10 cellular contexts compared by ENCODE assay signal in the genomic region with DNA sequence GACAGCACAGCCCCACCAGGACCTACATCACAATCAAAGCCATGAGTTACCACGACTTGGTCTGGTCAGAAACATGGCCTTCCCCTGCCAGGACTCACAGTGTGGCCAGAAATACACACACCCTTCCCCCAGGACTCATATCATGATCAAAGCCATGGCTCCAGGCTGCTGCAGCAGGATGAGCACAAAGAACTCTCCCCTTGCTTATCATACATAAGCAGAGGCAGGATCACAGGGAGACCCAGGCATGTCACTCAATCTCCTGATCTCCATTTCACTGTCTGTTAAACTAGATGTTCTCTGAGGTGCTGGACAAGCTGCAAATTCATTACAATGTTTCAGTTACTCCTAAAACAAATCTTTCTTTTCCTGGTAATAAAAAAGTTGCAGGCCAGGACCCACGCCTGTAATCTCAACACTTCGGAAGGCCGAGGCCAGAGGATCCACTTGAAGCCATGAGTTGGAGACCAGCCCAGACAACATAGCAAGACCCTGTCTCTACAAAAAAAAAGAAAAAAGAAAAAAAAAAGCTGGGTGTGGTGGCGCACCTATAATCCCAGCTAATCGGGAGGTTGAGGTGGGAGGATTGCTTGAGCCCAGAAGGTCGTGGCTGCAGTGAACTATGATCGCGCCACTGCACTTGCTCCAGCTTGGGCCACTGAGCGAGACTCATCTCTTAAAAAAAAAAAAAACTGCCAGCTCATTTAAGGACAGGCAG. TPM values are rescaled to one million over a fixed set of nuclear protein-coding genes. Genes with fewer than 3 reads are reported as not detected.
DNase-seq lines count a peak whose midpoint lies in the region; ATAC-seq and TF ChIP-seq lines count a peak whose summit lies in the region.
"Had no signal": no experiment of that assay in that cellular context is flagged by ENCODE, and none has a peak within 500 bp of the region (broad histone marks: within the 10 kb centered on the region; RNA-seq: fewer than 3 reads in every experiment).

No MANE protein-coding gene starts in this region.

- peaks cover 5 to 22% (median 17%) of the 10 kb centered on the region in 4 donors for H3K4me1 Mint-ChIP-seq in CD4-positive, alpha-beta memory T cell
- peaks cover 50% of the 10 kb centered on the region for H3K4me1 Mint-ChIP-seq in activated T-helper 2 cell treated with anti-CD3 and anti-CD28 coated beads, Interferon-gamma antibody, Interleukin-2, Interleukin-4, amounts not matched to agents 10 μg/mL and 5 μg/mL and 100 μg/mL, durations not matched to agents 14 hours and 24 hours and 36 hours (ENCODE audit: low read depth)
- H3K4me1 Mint-ChIP-seq in naive thymus-derived CD8-positive, alpha-beta T cell: peaks cover 14 to 35% (median 23%) of the 10 kb centered on the region in 4 donors

- intact Hi-C loops in CD4-positive, alpha-beta memory T cell (cut with micrococcal nuclease): loop anchor here (5.0 kb wide), 1 partner anchor 363 kb away; no protein-coding TSS in a partner anchor
- intact Hi-C loops in activated T-helper 2 cell treated with anti-CD3 and anti-CD28 coated beads, Interferon-gamma antibody, Interleukin-2, Interleukin-4, amounts not matched to agents 10 μg/mL and 5 μg/mL and 100 μg/mL, durations not matched to agents 14 hours and 24 hours and 36 hours (cut with micrococcal nuclease): loop anchor here (5.0 to 10.0 kb wide), 2 partner anchors 38 to 311 kb away; partner anchors contain the start of gene ZNF589

- peak overlapping the region in 3 of 7 donors; percentile 65 to 89 (median 75) for H3K27ac Mint-ChIP-seq in CD4-positive, alpha-beta memory T cell
- peak overlapping the region; percentile 18 for H3K27ac Mint-ChIP-seq in activated T-helper 2 cell treated with anti-CD3 and anti-CD28 coated beads, Interferon-gamma antibody, Interleukin-2, Interleukin-4, amounts not matched to agents 10 μg/mL and 5 μg/mL and 100 μg/mL, durations not matched to agents 14 hours and 24 hours and 36 hours
- peak overlapping the region in 2 of 10 donors; percentile 48 to 67 for H3K27ac Mint-ChIP-seq in naive thymus-derived CD8-positive, alpha-beta T cell

- H3K27me3 Mint-ChIP-seq in CD4-positive, alpha-beta memory T cell: no peaks in the 10 kb centered on the region
- no peaks in the 10 kb centered on the region for H3K27me3 Mint-ChIP-seq in activated T-helper 2 cell treated with anti-CD3 and anti-CD28 coated beads, Interferon-gamma antibody, Interleukin-2, Interleukin-4, amounts not matched to agents 10 μg/mL and 5 μg/mL and 100 μg/mL, durations not matched to agents 14 hours and 24 hours and 36 hours (ENCODE audit: low read depth)
- no peaks in the 10 kb centered on the region for H3K27me3 Mint-ChIP-seq in naive thymus-derived CD8-positive, alpha-beta T cell

- POLR2A ChIA-PET in CD4-positive, alpha-beta memory T cell (lab: Charles Lee; ENCODE audit: partially characterized antibody): interaction anchor here (2.7 kb wide), 1 partner anchor 115 kb away, joined by 14 read pairs; the partner anchor contains the start of genes CCDC51 and TMA7
- POLR2A ChIA-PET in naive thymus-derived CD8-positive, alpha-beta T cell (lab: Charles Lee): interaction anchor here (1.1 to 2.4 kb wide), 3 partner anchors 11 to 115 kb away, joined by 6 to 12 read pairs (median 7); partner anchors contain the start of genes CCDC51 and TMA7

- H3K4me1 ChIP-seq in CD4-positive, alpha-beta memory T cell (ENCODE audit: insufficient read depth, low read length): peaks cover 23% of the 10 kb centered on the region

- peaks cover 0 to 4% (median 0%) of the 10 kb centered on the region in 8 donors for H3K9me3 Mint-ChIP-seq in CD4-positive, alpha-beta memory T cell
- H3K9me3 Mint-ChIP-seq in activated T-helper 2 cell treated with anti-CD3 and anti-CD28 coated beads, Interferon-gamma antibody, Interleukin-2, Interleukin-4, amounts not matched to agents 10 μg/mL and 5 μg/mL and 100 μg/mL, durations not matched to agents 14 hours and 24 hours and 36 hours: no peaks in the 10 kb centered on the region
- H3K9me3 Mint-ChIP-seq in naive thymus-derived CD8-positive, alpha-beta T cell: no peaks in the 10 kb centered on the region

- no peak for TF ChIP-seq CTCF in HL-60 (IDR thresholded peaks at IDR 0.05; ENCODE audit: insufficient read depth, low read length)

- no peak overlapping the region for H3K4me3 ChIP-seq in CD4-positive, alpha-beta memory T cell (ENCODE audit: low read length in 2 of 2)
- H3K4me3 ChIP-seq in HL-60 (replicated peaks; ENCODE audit: insufficient read depth, low read length): peak overlapping the region; percentile 74; the same call in 1 of the 2 replicates

- H3K36me3 Mint-ChIP-seq in CD4-positive, alpha-beta memory T cell: no peaks in the 10 kb centered on the region
- H3K36me3 Mint-ChIP-seq in activated T-helper 2 cell treated with anti-CD3 and anti-CD28 coated beads, Interferon-gamma antibody, Interleukin-2, Interleukin-4, amounts not matched to agents 10 μg/mL and 5 μg/mL and 100 μg/mL, durations not matched to agents 14 hours and 24 hours and 36 hours (ENCODE audit: low read depth): peaks cover 29% of the 10 kb centered on the region
- H3K36me3 Mint-ChIP-seq in naive thymus-derived CD8-positive, alpha-beta T cell: no peaks in the 10 kb centered on the region

- H3K4me3 Mint-ChIP-seq in CD4-positive, alpha-beta memory T cell: peak overlapping the region in 7 of 8 donors; percentile 27 to 88 (median 39)
- H3K4me3 Mint-ChIP-seq in activated T-helper 2 cell treated with anti-CD3 and anti-CD28 coated beads, Interferon-gamma antibody, Interleukin-2, Interleukin-4, amounts not matched to agents 10 μg/mL and 5 μg/mL and 100 μg/mL, durations not matched to agents 14 hours and 24 hours and 36 hours (ENCODE audit: low read depth): peak overlapping the region; percentile 86
- H3K4me3 Mint-ChIP-seq in naive thymus-derived CD8-positive, alpha-beta T cell: peak overlapping the region; percentile 49 to 96 (median 84)

- no peaks in the 10 kb centered on the region for H3K27me3 ChIP-seq in CD4-positive, alpha-beta memory T cell (ENCODE audit: insufficient read depth, low read length)
- H3K27me3 ChIP-seq in HL-60 (ENCODE audit: insufficient read depth, poor library complexity, severe bottlenecking): no peaks in the 10 kb centered on the region

- no peaks in the 10 kb centered on the region for H3K9me3 ChIP-seq in CD4-positive, alpha-beta memory T cell (ENCODE audit: control insufficient read depth in 1 of 2, low read length in 2 of 2)

- no peak overlapping the region for H3K27ac ChIP-seq in CD4-positive, alpha-beta memory T cell (ENCODE audit: low read depth, low read length)
- H3K27ac ChIP-seq in HL-60 (replicated peaks): no peak overlapping the region

- DNase-seq in CD4-positive, alpha-beta memory T cell: peak in 1 of 5 donors; percentile 23
- DNase-seq in HL-60 (ENCODE audit: low read depth in 1 of 2, low spot score in 1 of 2) (no peak), pons (ENCODE audit: low spot score) (no peak), NCI-H1105 treated with DMSO at 0.1 percent for 48 hours (lab: John Stamatoyannopoulos, UW) (no peak)
- no peak for DNase-seq in activated T-helper 2 cell treated with anti-CD3 and anti-CD28 coated beads, Interferon-gamma antibody, Interleukin-2, Interleukin-4, amounts not matched to agents 10 μg/mL and 5 μg/mL and 100 μg/mL, durations not matched to agents 14 hours and 24 hours and 36 hours (ENCODE audit: low spot score)
- DNase-seq in naive thymus-derived CD8-positive, alpha-beta T cell: no peak
- DNase-seq: NCI-H1092; stimulated activated CD4-positive, alpha-beta T cell treated with anti-CD3 and anti-CD28 coated beads, Interleukin-1b, Interleukin-23, amount 100 ng/mL, for 48 hours had no signal

- H3K36me3 ChIP-seq in CD4-positive, alpha-beta memory T cell (ENCODE audit: insufficient read depth, low read length): no peaks in the 10 kb centered on the region

- CTCF ChIA-PET in CD4-positive, alpha-beta memory T cell (lab: Charles Lee; ENCODE audit: partially characterized antibody): interaction anchor here (0.9 to 18.1 kb wide), 7 partner anchors 10 to 154 kb away, joined by 3 to 330 read pairs (median 9); partner anchors contain the start of genes CCDC51, TMA7 and UQCRC1

- ATAC-seq in naive thymus-derived CD8-positive, alpha-beta T cell: no peak
- ATAC-seq in HG02970 (IDR thresholded peaks at IDR 0.05; ENCODE audit: low FRiP score, unreplicated experiment) (no peak), GM21717 (IDR thresholded peaks at IDR 0.05; ENCODE audit: unreplicated experiment) (no peak)

RNA-seq across cellular contexts. Expression of gene PFKFB4, which starts 1.2 kb away (rescaled TPM):
- total RNA-seq in CD4-positive, alpha-beta memory T cell: 1 to 10 TPM; 2.6 to 2.7 TPM
- polyA plus RNA-seq in CD4-positive, alpha-beta memory T cell: 1 to 10 TPM; 2.5 TPM
- 53.0 and 57.0 TPM in 2 replicates for total RNA-seq in activated T-helper 2 cell treated with anti-CD3 and anti-CD28 coated beads, Interferon-gamma antibody, Interleukin-2, Interleukin-4, amounts not matched to agents 10 μg/mL and 5 μg/mL and 100 μg/mL, durations not matched to agents 14 hours and 24 hours and 36 hours
- 1 to 10 TPM; 2.4 to 3.0 TPM for total RNA-seq in naive thymus-derived CD8-positive, alpha-beta T cell
- polyA plus RNA-seq in naive thymus-derived CD8-positive, alpha-beta T cell: 1 to 10 TPM; 1.1 to 3.3 (median 1.9) TPM

RNA-seq across cellular contexts. Expression of gene UCN2, which starts 8.2 kb away (rescaled TPM):
- total RNA-seq in CD4-positive, alpha-beta memory T cell: not detected
- polyA plus RNA-seq in CD4-positive, alpha-beta memory T cell: not detected
- 0.11 TPM in 1 of 2 replicates, not detected in the other for total RNA-seq in activated T-helper 2 cell treated with anti-CD3 and anti-CD28 coated beads, Interferon-gamma antibody, Interleukin-2, Interleukin-4, amounts not matched to agents 10 μg/mL and 5 μg/mL and 100 μg/mL, durations not matched to agents 14 hours and 24 hours and 36 hours
- under 1 TPM in 1 of 2 experiments, not detected in 1; 0.25 TPM for total RNA-seq in naive thymus-derived CD8-positive, alpha-beta T cell
- not detected for polyA plus RNA-seq in naive thymus-derived CD8-positive, alpha-beta T cell

RNA-seq across cellular contexts. Expression of gene COL7A1, which starts 39.7 kb away (rescaled TPM):
- 1 to 10 TPM; 1.2 to 1.9 TPM for total RNA-seq in CD4-positive, alpha-beta memory T cell
- polyA plus RNA-seq in CD4-positive, alpha-beta memory T cell: not detected
- total RNA-seq in activated T-helper 2 cell treated with anti-CD3 and anti-CD28 coated beads, Interferon-gamma antibody, Interleukin-2, Interleukin-4, amounts not matched to agents 10 μg/mL and 5 μg/mL and 100 μg/mL, durations not matched to agents 14 hours and 24 hours and 36 hours: 1.9 and 2.4 TPM in 2 replicates
- 1 to 10 TPM; 1.6 to 1.8 TPM for total RNA-seq in naive thymus-derived CD8-positive, alpha-beta T cell
- polyA plus RNA-seq in naive thymus-derived CD8-positive, alpha-beta T cell: under 1 TPM in 1 of 3 donors, not detected in 2; 0.27 TPM

RNA-seq across cellular contexts. Expression of gene SHISA5, which starts 51.4 kb away (rescaled TPM):
- total RNA-seq in CD4-positive, alpha-beta memory T cell: 100 to 1,000 TPM; 218 TPM
- 100 to 1,000 TPM; 434 to 470 TPM for polyA plus RNA-seq in CD4-positive, alpha-beta memory T cell
- total RNA-seq in activated T-helper 2 cell treated with anti-CD3 and anti-CD28 coated beads, Interferon-gamma antibody, Interleukin-2, Interleukin-4, amounts not matched to agents 10 μg/mL and 5 μg/mL and 100 μg/mL, durations not matched to agents 14 hours and 24 hours and 36 hours: 65.6 and 69.5 TPM in 2 replicates
- total RNA-seq in naive thymus-derived CD8-positive, alpha-beta T cell: 100 to 1,000 TPM; 176 to 186 TPM
- 100 to 1,000 TPM; 341 to 364 (median 359) TPM for polyA plus RNA-seq in naive thymus-derived CD8-positive, alpha-beta T cell

RNA-seq across cellular contexts. Expression of gene UQCRC1, which starts 54.1 kb away (rescaled TPM):
- total RNA-seq in CD4-positive, alpha-beta memory T cell: 10 to 100 TPM; 73.7 to 91.3 TPM
- polyA plus RNA-seq in CD4-positive, alpha-beta memory T cell: 100 to 1,000 TPM; 152 to 313 TPM
- 248 and 273 TPM in 2 replicates for total RNA-seq in activated T-helper 2 cell treated with anti-CD3 and anti-CD28 coated beads, Interferon-gamma antibody, Interleukin-2, Interleukin-4, amounts not matched to agents 10 μg/mL and 5 μg/mL and 100 μg/mL, durations not matched to agents 14 hours and 24 hours and 36 hours
- total RNA-seq in naive thymus-derived CD8-positive, alpha-beta T cell: 10 to 100 TPM; 78.8 to 83.4 TPM
- 100 to 1,000 TPM; 143 to 167 (median 151) TPM for polyA plus RNA-seq in naive thymus-derived CD8-positive, alpha-beta T cell

Comparison
In these comparisons a context has a peak if more than half of its experiments do, and no peak if none do; other contexts are left out.
1. RNA of gene PFKFB4, which starts 1.2 kb away (total RNA-seq): 53.0 to 57.0 TPM in activated T-helper 2 cell treated with anti-CD3 and anti-CD28 coated beads, Interferon-gamma antibody, Interleukin-2, Interleukin-4, amounts not matched to agents 10 μg/mL and 5 μg/mL and 100 μg/mL, durations not matched to agents 14 hours and 24 hours and 36 hours; 2.4 to 3.0 TPM in naive thymus-derived CD8-positive, alpha-beta T cell and 2.6 to 2.7 TPM in CD4-positive, alpha-beta memory T cell; every median in the first group is over 10 times any median in the second.
2. Peak in every context shown above with its lines, with median percentiles within 50 percentile points of each other: H3K4me3 Mint-ChIP-seq.